27 cellular contexts compared by ENCODE assay signal in the genomic region with DNA sequence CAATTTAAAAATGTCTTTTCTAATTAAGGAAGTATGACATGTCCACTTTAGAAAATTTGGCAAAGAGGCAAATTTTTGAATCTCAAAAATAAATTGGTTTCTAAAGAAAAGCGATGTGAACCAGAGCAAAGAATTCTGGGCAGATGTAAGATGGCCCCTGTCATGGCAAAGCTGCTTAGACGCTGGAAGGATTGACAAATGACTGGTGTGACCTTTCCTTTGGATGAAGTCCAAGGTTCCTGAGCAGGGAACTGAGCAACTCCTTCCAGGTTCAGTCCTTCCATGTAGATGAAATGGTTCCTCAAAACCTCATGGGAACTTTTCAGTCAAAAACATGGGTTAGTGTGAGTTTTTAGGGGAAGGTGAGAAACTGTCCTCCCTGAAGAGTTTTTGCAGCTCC. TPM values are rescaled to one million over a fixed set of nuclear protein-coding genes. Genes with fewer than 3 reads are reported as not detected.
"Had no signal": no experiment of that assay in that cellular context is flagged by ENCODE, and none has a peak within 500 bp of the region (broad histone marks: within the 10 kb centered on the region; RNA-seq: fewer than 3 reads in every experiment).

No MANE protein-coding gene starts in this region.

- DNase-seq: effector memory CD8-positive, alpha-beta T cell; erythroblast; esophagus squamous epithelium; foreskin melanocyte; glutamatergic neuron; heart right ventricle; hypothalamus; immature natural killer cell; left ventricle myocardium superior; lower lobe of right lung; naive B cell; right lobe of liver; stimulated activated CD4-positive, alpha-beta T cell treated with anti-CD3 and anti-CD28 coated beads, Interleukin-2, amount 100 ng/mL, for 24 hours; stimulated activated CD4-positive, alpha-beta T cell treated with anti-CD3 and anti-CD28 coated beads, Interleukin-4, amount 100 ng/mL, for 24 hours; stimulated activated naive CD4-positive, alpha-beta T cell treated with Interleukin-2 at 50 U/mL for 16 hours; stomach; testis; tibial artery; upper lobe of right lung; uterus had no signal

- H3K79me2 ChIP-seq: parathyroid adenoma had no signal

- ATAC-seq: effector memory CD8-positive, alpha-beta T cell; heart right ventricle; left ventricle myocardium superior; lower lobe of right lung; natural killer cell treated with Interleukin-12 subunit alpha and Interleukin-12 subunit beta and Interleukin-15 and Interleukin-18, amount 100 ng/mL, for 72 hours; right lobe of liver; stimulated activated effector memory CD8-positive, alpha-beta T cell treated with anti-CD3 and anti-CD28 coated beads, Interleukin-12 subunit alpha, Interleukin-12 subunit beta, amount 100 ng/mL, for 72 hours; upper lobe of right lung had no signal

- H3K27ac ChIP-seq: coronary artery, heart right ventricle, lower lobe of right lung, neural progenitor cell, parathyroid adenoma, right lobe of liver, stomach, testis, tibial artery, upper lobe of right lung, uterus had no signal

- H3K4me2 ChIP-seq: neural progenitor cell had no signal

- H3K4me1 ChIP-seq: neural progenitor cell, parathyroid adenoma, right lobe of liver, tibial artery, uterus had no signal

- H3K27me3 ChIP-seq: esophagus squamous epithelium, heart right ventricle, neural progenitor cell, right lobe of liver, stomach, testis, tibial artery, upper lobe of right lung, uterus had no signal

- H2AFZ ChIP-seq: neural progenitor cell, parathyroid adenoma had no signal

- H3K9me3 ChIP-seq: esophagus squamous epithelium, heart right ventricle, lower lobe of right lung, right lobe of liver, stomach, testis, tibial artery, upper lobe of right lung, uterus had no signal

- H3K4me3 ChIP-seq: coronary artery, esophagus squamous epithelium, heart right ventricle, lower lobe of right lung, neural progenitor cell, right lobe of liver, stomach, testis, tibial artery, upper lobe of right lung, uterus had no signal

- H3K9ac ChIP-seq: neural progenitor cell, parathyroid adenoma had no signal

- FAIRE-seq: endometrium, keratinocyte had no signal

- H3K36me3 ChIP-seq: uterus had no signal

RNA-seq across cellular contexts. Expression of gene PNPLA1, which starts 48.2 kb away (rescaled TPM):
- polyA plus RNA-seq: heart right ventricle, immature natural killer cell had no signal
